In genomic region chr1:39158330-39159086, GRCh38 we compare ENCODE assay signal across 1 cellular context.
TF ChIP-seq lines count a peak whose summit lies in the region.

No MANE protein-coding gene starts in this region.

TF ChIP-seq in HepG2, 621 proteins besides CTCF, POLR2A, EP300 and RAD21 (continued from another document and continues in another):
- TF ChIP-seq STAT6 (CRISPR knock-in tag; IDR thresholded peaks at IDR 0.05; ENCODE audit: borderline replicate concordance) (0 out of 2 replicates have a peak, but pooled peaks have one; percentile 22), NFYC (CRISPR knock-in tag; IDR thresholded peaks at IDR 0.05) (peak; percentile 74), ZNF746 (CRISPR knock-in tag; IDR thresholded peaks at IDR 0.05) (no peak), FOXO4 (CRISPR knock-in tag; conservative IDR thresholded peaks at IDR 0.05) (0 out of 2 replicates have a peak, but pooled peaks have one; percentile 38), ZNF800 (CRISPR knock-in tag; IDR thresholded peaks at IDR 0.05) (no peak), PRDM10 (CRISPR knock-in tag; IDR thresholded peaks at IDR 0.05; ENCODE audit: low read depth) (no peak), ATF2 (CRISPR knock-in tag; IDR thresholded peaks at IDR 0.05) (peak; percentile 99), GABPB1 (CRISPR knock-in tag; IDR thresholded peaks at IDR 0.05) (peak; percentile 83), ZMYM4 (CRISPR knock-in tag; IDR thresholded peaks at IDR 0.05) (peak; percentile 91), ZNF580 (CRISPR knock-in tag; IDR thresholded peaks at IDR 0.05; ENCODE audit: borderline replicate concordance, low read depth) (0 out of 2 replicates have a peak, but pooled peaks have one; percentile 24), ATF3 (CRISPR knock-in tag; IDR thresholded peaks at IDR 0.05) (peak; percentile 10; the same call in 1 of the 2 replicates), DDIT3 (CRISPR knock-in tag; IDR thresholded peaks at IDR 0.05) (no peak), PHF21A (CRISPR knock-in tag; IDR thresholded peaks at IDR 0.05) (peak; percentile 68), SMAD3 (CRISPR knock-in tag; IDR thresholded peaks at IDR 0.05) (peak; percentile 73; the same call in 1 of the 2 replicates), CEBPG (CRISPR knock-in tag; IDR thresholded peaks at IDR 0.05) (peak; percentile 29; the same call in 1 of the 2 replicates), ZSCAN21 (CRISPR knock-in tag; IDR thresholded peaks at IDR 0.05; ENCODE audit: borderline replicate concordance) (no peak), HOXA3 (CRISPR knock-in tag; IDR thresholded peaks at IDR 0.05) (peak; percentile 94), ELF3 (CRISPR knock-in tag; IDR thresholded peaks at IDR 0.05) (peak; percentile 18; the same call in 1 of the 2 replicates), NBN (conservative IDR thresholded peaks at IDR 0.05) (no peak), SOX5 (CRISPR knock-in tag; IDR thresholded peaks at IDR 0.05; ENCODE audit: borderline replicate concordance) (peak; percentile 54; the same call in 1 of the 2 replicates), NCOA2 (CRISPR knock-in tag; IDR thresholded peaks at IDR 0.05) (no peak; the same call in 1 of the 2 replicates), SNAPC4 (CRISPR knock-in tag; IDR thresholded peaks at IDR 0.05) (peak; percentile 80), TRAFD1 (CRISPR knock-in tag; IDR thresholded peaks at IDR 0.05; ENCODE audit: borderline replicate concordance) (0 out of 2 replicates have a peak, but pooled peaks have one; percentile 44), PHF20 (CRISPR knock-in tag; IDR thresholded peaks at IDR 0.05) (peak; percentile 51), CCAR2 (optimal IDR thresholded peaks at IDR 0.05; ENCODE audit: low read depth, low read length) (no peak), ARID5B (CRISPR knock-in tag; IDR thresholded peaks at IDR 0.05) (peak; percentile 38), ZNF629 (CRISPR knock-in tag; conservative IDR thresholded peaks at IDR 0.05) (0 out of 2 replicates have a peak, but pooled peaks have one; percentile 13)
